8 cellular contexts compared by ENCODE assay signal in the genomic region with DNA sequence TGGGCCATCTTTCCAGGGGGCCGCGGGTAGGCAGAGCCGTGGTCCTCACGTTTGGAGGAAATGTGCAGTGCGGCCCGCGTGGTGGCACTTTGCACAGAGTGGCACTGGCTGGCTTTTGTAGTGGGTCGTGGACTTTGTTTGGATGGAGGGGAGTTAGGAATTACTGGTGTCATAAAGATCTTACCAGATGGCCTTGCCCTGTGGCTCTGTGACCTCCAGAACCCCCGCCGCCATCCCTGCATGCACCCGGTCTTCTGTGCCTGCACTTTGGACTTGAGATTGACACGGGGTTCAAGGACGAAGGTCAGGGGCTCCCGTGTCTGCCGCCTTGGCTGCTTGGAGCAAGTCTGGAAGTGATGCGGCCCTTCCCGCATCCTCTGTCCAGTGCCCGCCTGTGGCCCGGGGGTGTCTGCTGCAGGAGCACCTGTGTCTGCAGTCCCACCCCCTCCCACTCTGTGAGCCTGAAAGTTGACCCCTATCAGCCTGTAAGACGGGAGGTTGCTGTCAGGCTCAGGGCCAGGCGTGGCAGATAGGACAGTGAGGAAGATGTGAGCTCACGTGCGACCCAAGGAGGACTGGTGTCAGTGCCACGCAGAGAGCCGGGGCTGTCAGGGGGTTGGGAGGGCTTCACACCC. TPM values are rescaled to one million over a fixed set of nuclear protein-coding genes. Genes with fewer than 3 reads are reported as not detected.
DNase-seq lines count a peak whose midpoint lies in the region; ATAC-seq, FAIRE-seq and TF ChIP-seq lines count a peak whose summit lies in the region.

No MANE protein-coding gene starts in this region.

- peak overlapping the region; percentile 81 to 88 for H3K4me3 Mint-ChIP-seq in CD14-positive monocyte

- H3K36me3 ChIP-seq in Peyer's patch, result no peaks in the 10 kb centered on the region
- no peaks in the 10 kb centered on the region for H3K36me3 ChIP-seq in pancreas

- peaks cover 37 to 87% (median 66%) of the 10 kb centered on the region in 3 donors for H3K27me3 Mint-ChIP-seq in CD14-positive monocyte (ENCODE audit: low read depth in 3 of 3)

- peaks cover 2 to 5% of the 10 kb centered on the region in 2 donors for H3K36me3 Mint-ChIP-seq in CD14-positive monocyte

- TF ChIP-seq POLR2A in Peyer's patch (IDR thresholded peaks at IDR 0.05), result peak; percentile 75 to 86

- WGBS in pancreas, 2 donors, result 16 to 20% methylated on average over 25 of the region's 25 CpGs

- H3K4me1 Mint-ChIP-seq in CD14-positive monocyte, result peaks cover 30% of the 10 kb centered on the region

- H3K9me3 ChIP-seq in Peyer's patch, result no peaks in the 10 kb centered on the region
- H3K9me3 ChIP-seq in pancreas, result no peaks in the 10 kb centered on the region

- intact Hi-C loops in CD14-positive monocyte (cut with micrococcal nuclease) (no loop called here), pancreas (cut with DNase I) (no loop called here)

- H3K27ac Mint-ChIP-seq in CD14-positive monocyte, result peak overlapping the region in 1 of 7 donors; percentile 48

- no peak for FAIRE-seq in pancreas (lab: Jason Lieb, UNC)

- DNase-seq in CD14-positive monocyte (ENCODE audit: low spot score) (no peak), Peyer's patch (peak in 2 of 3 donors; percentile 80 to 89), fibroblast of mammary gland (ENCODE audit: low read depth) (no peak), pancreas (peak in 1 of 6 donors; percentile 68)
- DNase-seq in stimulated activated CD4-positive, alpha-beta T cell treated with anti-CD3 and anti-CD28 coated beads, Interleukin-1b, Interleukin-23, amount 100 ng/mL, for 48 hours, result no peak
- no peak for DNase-seq in stimulated activated CD4-positive, alpha-beta T cell treated with anti-CD3 and anti-CD28 coated beads, Interleukin-2, amount 100 ng/mL, for 48 hours

- H3K4me3 ChIP-seq in Peyer's patch (peak overlapping the region in 3 of 4 donors; percentile 68 to 95 (median 75)), fibroblast of mammary gland (ENCODE audit: control insufficient read depth, low read depth, low read length) (peak overlapping the region; percentile 80), pancreas (peak overlapping the region in 3 of 4 donors; percentile 72 to 97 (median 94))

- H3K9me3 Mint-ChIP-seq in CD14-positive monocyte, result peaks cover 0 to 19% (median 6%) of the 10 kb centered on the region in 7 donors

- ATAC-seq in pancreas (no peak), GM21737 (IDR thresholded peaks at IDR 0.05; ENCODE audit: unreplicated experiment) (no peak), HG02884 (IDR thresholded peaks at IDR 0.05; ENCODE audit: unreplicated experiment) (no peak)

- H3K4me1 ChIP-seq in Peyer's patch (peaks cover 0 to 53% (median 31%) of the 10 kb centered on the region in 4 donors), pancreas (peaks cover 26 to 36% (median 29%) of the 10 kb centered on the region in 3 donors)

- TF ChIP-seq CTCF in CD14-positive monocyte (IDR thresholded peaks at IDR 0.05) (no peak), Peyer's patch (IDR thresholded peaks at IDR 0.05) (peak in 1 of 6 experiments; percentile 9), fibroblast of mammary gland (conservative IDR thresholded peaks at IDR 0.05; ENCODE audit: control insufficient read depth, insufficient read depth, low read depth, low read length) (no peak), pancreas (IDR thresholded peaks at IDR 0.05) (no peak)

- H3K27ac ChIP-seq in Peyer's patch, result peak overlapping the region; percentile 65 to 96 (median 86)
- peak overlapping the region in 2 of 4 donors; percentile 15 to 30 for H3K27ac ChIP-seq in pancreas

- H3K27me3 ChIP-seq in Peyer's patch (no peaks in the 10 kb centered on the region), pancreas (no peaks in the 10 kb centered on the region)

RNA-seq across cellular contexts. Expression of gene GNA11, which starts 2.2 kb away (rescaled TPM):
- under 1 TPM; 0.25 to 0.37 TPM for polyA plus RNA-seq in CD14-positive monocyte
- 100 to 1,000 TPM; 120 to 557 (median 456) TPM for total RNA-seq in Peyer's patch
- 10 to 100 TPM; 17.4 to 28.0 (median 23.6) TPM for total RNA-seq in pancreas
- 10 to 100 TPM; 25.6 to 28.4 TPM for polyA plus RNA-seq in pancreas

RNA-seq across cellular contexts. Expression of gene TLE5, which starts 34.1 kb away (rescaled TPM):
- 10 to 100 TPM; 27.5 to 34.4 TPM for polyA plus RNA-seq in CD14-positive monocyte
- total RNA-seq in Peyer's patch, result 100 to 1,000 TPM; 134 to 366 (median 289) TPM
- total RNA-seq in pancreas, result 100 to 1,000 TPM; 165 to 250 (median 204) TPM
- 100 to 1,000 TPM; 539 to 573 TPM for polyA plus RNA-seq in pancreas

RNA-seq across cellular contexts. Expression of gene GNA15, which starts 39.4 kb away (rescaled TPM):
- polyA plus RNA-seq in CD14-positive monocyte, result 10 to 100 TPM; 38.7 to 41.3 TPM
- 10 to 100 TPM in 1 of 4 donors, 1 to 10 TPM in 2, not detected in 1; 1.2 to 12.4 (median 1.5) TPM for total RNA-seq in Peyer's patch
- 1 to 10 TPM in 3 of 6 donors, under 1 TPM in 3; 0.19 to 3.0 (median 0.83) TPM for total RNA-seq in pancreas
- 1 to 10 TPM; 1.3 to 2.4 TPM for polyA plus RNA-seq in pancreas

Comparison
In these comparisons a context has a peak if more than half of its experiments do, and no peak if none do; other contexts are left out.
1. DNase-seq: peak in Peyer's patch (2 of 3); none in CD14-positive monocyte (single experiment), fibroblast of mammary gland (single experiment), stimulated activated CD4-positive, alpha-beta T cell treated with anti-CD3 and anti-CD28 coated beads, Interleukin-1b, Interleukin-23, amount 100 ng/mL, for 48 hours (single experiment) and stimulated activated CD4-positive, alpha-beta T cell treated with anti-CD3 and anti-CD28 coated beads, Interleukin-2, amount 100 ng/mL, for 48 hours (0 of 2).
2. RNA of gene GNA11, which starts 2.2 kb away (total RNA-seq): 120 to 557 TPM in Peyer's patch; 17.4 to 28.0 TPM in pancreas; every median in the first group is over 4 times any median in the second.
3. Peak in every context shown above with its lines, with median percentiles within 50 percentile points of each other: H3K4me3 ChIP-seq.